ENCODE assay signal across 20 cellular contexts in genomic region chr13:42612021-42612765, GRCh38. TPM values are rescaled to one million over a fixed set of nuclear protein-coding genes. Genes with fewer than 3 reads are reported as not detected.
A peak's percentile ranks its signal among the peaks of the same experiment; 100 is the strongest.
DNase-seq lines count a peak whose midpoint lies in the region; ATAC-seq and TF ChIP-seq lines count a peak whose summit lies in the region.
"Had no signal": no experiment of that assay in that cellular context is flagged by ENCODE, and none has a peak within 500 bp of the region (broad histone marks: within the 10 kb centered on the region; RNA-seq: fewer than 3 reads in every experiment).

No MANE protein-coding gene starts in this region.

- no peak overlapping the region for H3K4me3 Mint-ChIP-seq in activated naive CD4-positive, alpha-beta T cell treated with anti-CD3 and anti-CD28 coated beads, Interleukin-2, amount 10 ng/mL, durations not matched to agents 7 days and 5 days
- H3K4me3 Mint-ChIP-seq in naive thymus-derived CD8-positive, alpha-beta T cell: no peak overlapping the region
- H3K4me3 Mint-ChIP-seq: CD4-positive, alpha-beta memory T cell; GM23338 had no signal

- no peak for TF ChIP-seq CTCF in PC-3 (conservative IDR thresholded peaks at IDR 0.05; ENCODE audit: low read depth, low read length)

- peaks cover 17% of the 10 kb centered on the region for H3K27me3 Mint-ChIP-seq in activated naive CD4-positive, alpha-beta T cell treated with anti-CD3 and anti-CD28 coated beads, Interleukin-2, amount 10 ng/mL, durations not matched to agents 7 days and 5 days
- peaks cover 6 to 28% (median 10%) of the 10 kb centered on the region in 5 donors for H3K27me3 Mint-ChIP-seq in naive thymus-derived CD8-positive, alpha-beta T cell

- no TSS peak for BruUV-seq in PC-3 (replicated peaks; lab: Mats Ljungman, UMichigan)

- H3K9me3 Mint-ChIP-seq in activated naive CD4-positive, alpha-beta T cell treated with anti-CD3 and anti-CD28 coated beads, Interleukin-2, amount 10 ng/mL, durations not matched to agents 7 days and 5 days: no peaks in the 10 kb centered on the region
- no peaks in the 10 kb centered on the region for H3K9me3 Mint-ChIP-seq in naive thymus-derived CD8-positive, alpha-beta T cell
- H3K9me3 Mint-ChIP-seq: CD4-positive, alpha-beta memory T cell; GM23338 had no signal

- H3K27me3 ChIP-seq in PC-3 (ENCODE audit: low read length): no peaks in the 10 kb centered on the region
- H3K27me3 ChIP-seq: BLaER1 had no signal

- no peaks in the 10 kb centered on the region for H4K20me1 ChIP-seq in PC-3 (ENCODE audit: low read length)
- H4K20me1 ChIP-seq: BLaER1 had no signal

- no peak overlapping the region for H2AFZ ChIP-seq in PC-3 (ENCODE audit: low read length)
- H2AFZ ChIP-seq: GM23338 had no signal

- H3K36me3 ChIP-seq in PC-3 (ENCODE audit: low read depth, low read length): no peaks in the 10 kb centered on the region
- H3K36me3 ChIP-seq: BLaER1 had no signal

- H3K27ac Mint-ChIP-seq in activated naive CD4-positive, alpha-beta T cell treated with anti-CD3 and anti-CD28 coated beads, Interleukin-2, amount 10 ng/mL, durations not matched to agents 7 days and 5 days: no peak overlapping the region
- no peak overlapping the region for H3K27ac Mint-ChIP-seq in naive thymus-derived CD8-positive, alpha-beta T cell
- H3K27ac Mint-ChIP-seq: CD4-positive, alpha-beta memory T cell; GM23338 had no signal

- no peaks in the 10 kb centered on the region for H3K4me1 Mint-ChIP-seq in activated naive CD4-positive, alpha-beta T cell treated with anti-CD3 and anti-CD28 coated beads, Interleukin-2, amount 10 ng/mL, durations not matched to agents 7 days and 5 days
- H3K4me1 Mint-ChIP-seq in naive thymus-derived CD8-positive, alpha-beta T cell: no peaks in the 10 kb centered on the region

- peaks cover 7% of the 10 kb centered on the region for H3K4me1 ChIP-seq in PC-3 (ENCODE audit: insufficient read depth, low read length)
- H3K4me1 ChIP-seq: A549, BLaER1 had no signal

- CTCF ChIA-PET in PC-3 (lab: Charles Lee): no interaction called here
- CTCF ChIA-PET in activated naive CD4-positive, alpha-beta T cell treated with anti-CD3 and anti-CD28 coated beads, Interleukin-2, amount 10 ng/mL, durations not matched to agents 7 days and 5 days (lab: Charles Lee): no interaction called here

- no peaks in the 10 kb centered on the region for H3K9me2 ChIP-seq in PC-3 (replicated peaks; ENCODE audit: low read length)

- H3K36me3 Mint-ChIP-seq in activated naive CD4-positive, alpha-beta T cell treated with anti-CD3 and anti-CD28 coated beads, Interleukin-2, amount 10 ng/mL, durations not matched to agents 7 days and 5 days: no peaks in the 10 kb centered on the region
- H3K36me3 Mint-ChIP-seq in naive thymus-derived CD8-positive, alpha-beta T cell: no peaks in the 10 kb centered on the region
- H3K36me3 Mint-ChIP-seq: CD4-positive, alpha-beta memory T cell had no signal

- DNase-seq in NCI-H748 (lab: John Stamatoyannopoulos, UW; ENCODE audit: unreplicated experiment) (peak; percentile 25), NCI-H748 treated with DMSO at 0.1 percent for 48 hours (lab: John Stamatoyannopoulos, UW) (no peak), PC-3 (peak; percentile 76), brain pericyte (ENCODE audit: low read depth, low spot score) (peak; percentile 82), stromal cell of bone marrow (ENCODE audit: low read depth) (peak; percentile 8)
- DNase-seq in activated naive CD4-positive, alpha-beta T cell treated with anti-CD3 and anti-CD28 coated beads, Interleukin-2, amount 10 ng/mL, durations not matched to agents 7 days and 5 days: no peak
- DNase-seq in naive thymus-derived CD8-positive, alpha-beta T cell: no peak
- DNase-seq: CD4-positive, alpha-beta memory T cell; DMS79; Kasumi-1; NCI-H1105; NCI-H1694 treated with DMSO at 0.1 percent for 48 hours; NCI-H2107; NCI-H2227 treated with DMSO at 0.1 percent for 48 hours; NCI-H524 treated with DMSO at 0.1 percent for 48 hours; SIG-M5 had no signal

- no peak overlapping the region for H3K27ac ChIP-seq in PC-3 (ENCODE audit: low read length)
- H3K27ac ChIP-seq: A549, BLaER1 had no signal

- no peaks in the 10 kb centered on the region for H3K79me2 ChIP-seq in PC-3 (ENCODE audit: low read length)

- no peak overlapping the region for H3K4me3 ChIP-seq in PC-3 (ENCODE audit: low read length)
- H3K4me3 ChIP-seq: A549, BLaER1, GM23338 had no signal

- no peaks in the 10 kb centered on the region for H3F3A ChIP-seq in PC-3 (ENCODE audit: low read length, unreplicated experiment)

- no peaks in the 10 kb centered on the region for H3K9me3 ChIP-seq in PC-3 (ENCODE audit: low read length)
- H3K9me3 ChIP-seq: A549, BLaER1 had no signal

- H3K9ac ChIP-seq in PC-3 (ENCODE audit: low read length): no peak overlapping the region
- H3K9ac ChIP-seq: BLaER1 had no signal

- H3K4me2 ChIP-seq in PC-3 (ENCODE audit: low read length): no peak overlapping the region
- H3K4me2 ChIP-seq: A549, BLaER1, GM23338 had no signal

- POLR2A ChIA-PET in PC-3 (lab: Charles Lee; ENCODE audit: unreplicated experiment): no interaction called here
- POLR2A ChIA-PET in naive thymus-derived CD8-positive, alpha-beta T cell (lab: Charles Lee): no interaction called here

- intact Hi-C loops in PC-3 (cut with micrococcal nuclease): no loop called here

- ATAC-seq in PC-3 (peak; percentile 91), GM18868 (IDR thresholded peaks at IDR 0.05; ENCODE audit: unreplicated experiment) (no peak)
- ATAC-seq in naive thymus-derived CD8-positive, alpha-beta T cell: no peak
- ATAC-seq: A549, GM23338 had no signal

RNA-seq across cellular contexts. Expression of gene TNFSF11, which starts 38.2 kb away (rescaled TPM):
- not detected in 2 replicates for total RNA-seq in PC-3 (2014; rRNA removed)
- total RNA-seq in naive thymus-derived CD8-positive, alpha-beta T cell: not detected
- not detected for polyA plus RNA-seq in naive thymus-derived CD8-positive, alpha-beta T cell
- polyA plus RNA-seq: A549 had no signal

Comparison
In these comparisons a context has a peak if more than half of its experiments do, and no peak if none do; other contexts are left out.
1. DNase-seq: peak in NCI-H748 (single experiment), PC-3 (single experiment), brain pericyte (single experiment) and stromal cell of bone marrow (single experiment); none in NCI-H748 treated with DMSO at 0.1 percent for 48 hours (single experiment), activated naive CD4-positive, alpha-beta T cell treated with anti-CD3 and anti-CD28 coated beads, Interleukin-2, amount 10 ng/mL, durations not matched to agents 7 days and 5 days (single experiment) and naive thymus-derived CD8-positive, alpha-beta T cell (0 of 10).